9 cellular contexts compared by ENCODE assay signal in the genomic region with DNA sequence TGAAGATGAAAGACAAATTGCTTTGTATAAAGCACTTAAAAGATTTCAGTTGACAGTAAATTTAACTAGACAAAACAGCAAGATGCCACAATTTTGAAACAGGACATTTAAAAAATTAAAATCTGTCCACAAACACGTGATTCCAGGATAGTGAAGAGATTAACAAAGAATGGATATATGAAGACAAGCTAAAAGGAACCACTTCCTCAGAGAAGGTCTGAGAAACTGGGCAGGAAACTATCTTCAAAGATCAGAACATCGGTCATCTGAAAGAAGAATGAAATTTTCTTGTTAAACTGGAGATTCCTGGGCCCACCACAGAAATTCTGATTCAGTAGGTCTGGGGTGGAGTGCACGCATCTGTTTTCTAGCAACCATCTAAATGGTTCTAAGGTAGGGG. TPM values are rescaled to one million over a fixed set of nuclear protein-coding genes. Genes with fewer than 3 reads are reported as not detected.
DNase-seq lines count a peak whose midpoint lies in the region; FAIRE-seq and TF ChIP-seq lines count a peak whose summit lies in the region.
"Had no signal": no experiment of that assay in that cellular context is flagged by ENCODE, and none has a peak within 500 bp of the region (broad histone marks: within the 10 kb centered on the region; RNA-seq: fewer than 3 reads in every experiment).

No MANE protein-coding gene starts in this region.

- no peaks in the 10 kb centered on the region for H3K4me1 ChIP-seq in BE2C
- H3K4me1 ChIP-seq in HUES64 (ENCODE audit: insufficient read depth, low read length): peaks cover 13% of the 10 kb centered on the region; the same call in 1 of the 2 replicates
- H3K4me1 ChIP-seq in astrocyte (ENCODE audit: insufficient read depth, low read length): peaks cover 5% of the 10 kb centered on the region
- H3K4me1 ChIP-seq in muscle layer of duodenum (ENCODE audit: control insufficient read depth in 1 of 2, insufficient read depth in 2 of 2, low read length in 2 of 2): peaks cover 8 to 14% of the 10 kb centered on the region in 2 donors
- peaks cover 0 to 22% (median 6%) of the 10 kb centered on the region in 4 donors for H3K4me1 ChIP-seq in Peyer's patch

- H3K9me3 ChIP-seq in BE2C (no peaks in the 10 kb centered on the region), HUES64 (ENCODE audit: insufficient read depth, low read depth, low read length) (no peaks in the 10 kb centered on the region), astrocyte (ENCODE audit: insufficient read depth, low read depth, low read length) (no peaks in the 10 kb centered on the region), muscle layer of duodenum (ENCODE audit: control insufficient read depth in 1 of 2, low read length in 2 of 2) (no peaks in the 10 kb centered on the region), Peyer's patch (no peaks in the 10 kb centered on the region)

- no peak overlapping the region for H3K27ac Mint-ChIP-seq in astrocyte (ENCODE audit: unreplicated experiment)

- FAIRE-seq in astrocyte (lab: Jason Lieb, UNC): no peak

- peaks cover 59% of the 10 kb centered on the region for H3K79me2 ChIP-seq in astrocyte (ENCODE audit: insufficient read depth, low read length)

- TF ChIP-seq CTCF in BE2C (IDR thresholded peaks at IDR 0.05; ENCODE audit: low read depth, low read length) (no peak), astrocyte (IDR thresholded peaks at IDR 0.05; ENCODE audit: insufficient read depth, low read depth, low read length) (no peak), Peyer's patch (IDR thresholded peaks at IDR 0.05) (no peak)

- no peaks in the 10 kb centered on the region for H3K27me3 Mint-ChIP-seq in astrocyte (ENCODE audit: low read depth, unreplicated experiment)

- H3K9me3 Mint-ChIP-seq in astrocyte (ENCODE audit: unreplicated experiment): no peaks in the 10 kb centered on the region

- WGBS in HUES64: 96% methylated on average over 3 of the region's 3 CpGs

- H3K4me3 ChIP-seq in BE2C (ENCODE audit: low read depth, low read length) (peak overlapping the region; percentile 76), HUES64 (ENCODE audit: low read length) (peak overlapping the region; percentile 90), astrocyte (ENCODE audit: insufficient read depth, low read depth, low read length) (peak overlapping the region; percentile 90), muscle layer of duodenum (ENCODE audit: low read depth in 1 of 2, low read length in 2 of 2) (peak overlapping the region; percentile 82 to 92), Peyer's patch (peak overlapping the region in 2 of 4 donors; percentile 84 to 97)

- H3K27ac ChIP-seq in HUES64 (ENCODE audit: low read depth, low read length): no peak overlapping the region
- no peak overlapping the region for H3K27ac ChIP-seq in astrocyte (ENCODE audit: low read depth, low read length)
- H3K27ac ChIP-seq in muscle layer of duodenum (ENCODE audit: low read length): peak overlapping the region; percentile 58
- H3K27ac ChIP-seq in Peyer's patch: no peak overlapping the region

- peaks cover 7% of the 10 kb centered on the region; the same call in 1 of the 2 replicates for H3K36me3 ChIP-seq in BE2C
- H3K36me3 ChIP-seq in HUES64 (ENCODE audit: insufficient read depth, low read length): peaks cover 21% of the 10 kb centered on the region
- H3K36me3 ChIP-seq in astrocyte (ENCODE audit: insufficient read depth, low read length): peaks cover 10% of the 10 kb centered on the region
- peaks cover 5 to 18% of the 10 kb centered on the region in 2 donors for H3K36me3 ChIP-seq in muscle layer of duodenum (ENCODE audit: control insufficient read depth in 1 of 2, insufficient read depth in 2 of 2, low read length in 2 of 2)
- peaks cover 0 to 28% (median 0%) of the 10 kb centered on the region in 3 donors for H3K36me3 ChIP-seq in Peyer's patch

- CTCF ChIA-PET in HEK293T (lab: Yijun Ruan, JAX): interaction anchor here (0.7 kb wide), 1 partner anchor 343 kb away, joined by 3 read pairs; no protein-coding TSS in a partner anchor

- H3K4me1 Mint-ChIP-seq in astrocyte (ENCODE audit: low read depth, unreplicated experiment): peaks cover 12% of the 10 kb centered on the region

- DNase-seq in BE2C: no peak
- no peak for DNase-seq in astrocyte (ENCODE audit: low read depth)
- no peak for DNase-seq in HEK293T (ENCODE audit: extremely low spot score)
- no peak for DNase-seq in Peyer's patch
- no peak for DNase-seq in NCI-H187 (lab: John Stamatoyannopoulos, UW)
- no peak for DNase-seq in SW 1271 (lab: John Stamatoyannopoulos, UW)
- DNase-seq: stimulated activated CD4-positive, alpha-beta T cell treated with anti-CD3 and anti-CD28 coated beads, Interleukin-4, amount 100 ng/mL, for 4 hours had no signal

- POLR2A ChIA-PET in HEK293T (lab: Yijun Ruan, JAX): no interaction called here

- TF ChIP-seq POLR2A in Peyer's patch (IDR thresholded peaks at IDR 0.05): no peak

- H3K36me3 Mint-ChIP-seq in astrocyte (ENCODE audit: low read depth, unreplicated experiment): no peaks in the 10 kb centered on the region

- H3K9ac ChIP-seq in HUES64 (ENCODE audit: low read depth, low read length): peak overlapping the region; percentile 84; the same call in 1 of the 2 replicates
- H3K9ac ChIP-seq in astrocyte (ENCODE audit: low read length): peak overlapping the region; percentile 89

- peak overlapping the region; percentile 95 for H3K4me3 Mint-ChIP-seq in astrocyte (ENCODE audit: unreplicated experiment)

- peak overlapping the region; percentile 95 for H3K4me2 ChIP-seq in astrocyte (ENCODE audit: low read length)

- H3K27me3 ChIP-seq in BE2C (no peaks in the 10 kb centered on the region), HUES64 (ENCODE audit: insufficient read depth, low read length) (no peaks in the 10 kb centered on the region), astrocyte (ENCODE audit: insufficient read depth, low read length) (no peaks in the 10 kb centered on the region), muscle layer of duodenum (ENCODE audit: low read depth, low read length) (no peaks in the 10 kb centered on the region), Peyer's patch (no peaks in the 10 kb centered on the region)

- H2AFZ ChIP-seq in astrocyte (ENCODE audit: low read depth, low read length): no peak overlapping the region

- no peaks in the 10 kb centered on the region for H4K20me1 ChIP-seq in astrocyte (ENCODE audit: insufficient read depth, low read length)

TF ChIP-seq in HEK293T, 16 proteins besides CTCF, POLR2A, EP300 and RAD21:
- no peak for TF ChIP-seq ELF4 (IDR thresholded peaks at IDR 0.05)
- TF ChIP-seq SP1 (IDR thresholded peaks at IDR 0.05): no peak
- TF ChIP-seq BHLHE40 (IDR thresholded peaks at IDR 0.05; ENCODE audit: borderline replicate concordance): no peak
- no peak for TF ChIP-seq ZNF384 (IDR thresholded peaks at IDR 0.05)
- TF ChIP-seq FOXK2 (IDR thresholded peaks at IDR 0.05): no peak
- TF ChIP-seq CTBP1 (IDR thresholded peaks at IDR 0.05; ENCODE audit: borderline replicate concordance): no peak
- TF ChIP-seq L3MBTL2 (conservative IDR thresholded peaks at IDR 0.05): no peak
- TF ChIP-seq FOXM1 (IDR thresholded peaks at IDR 0.05; ENCODE audit: borderline replicate concordance): no peak
- TF ChIP-seq SUZ12 (IDR thresholded peaks at IDR 0.05): no peak
- no peak for TF ChIP-seq FOXA1 (IDR thresholded peaks at IDR 0.05)
- TF ChIP-seq HDGF (IDR thresholded peaks at IDR 0.05; ENCODE audit: borderline replicate concordance): no peak
- no peak for TF ChIP-seq LEF1 (IDR thresholded peaks at IDR 0.05; ENCODE audit: borderline replicate concordance)
- TF ChIP-seq NFRKB (IDR thresholded peaks at IDR 0.05): no peak
- TF ChIP-seq TARDBP (IDR thresholded peaks at IDR 0.05): no peak

RNA-seq across cellular contexts. Expression of a gene that starts 1.4 kb away (rescaled TPM):
- 9.9 TPM for polyA plus RNA-seq in BE2C (2012; ENCODE audit: insufficient read depth, insufficient read length, low read depth)
- polyA plus RNA-seq in HUES64 (2013, experiment 1 of 2): 16.5 TPM
- 20.3 TPM for polyA plus RNA-seq in HUES64 (2013, experiment 2 of 2)
- total RNA-seq in astrocyte (19.2 and 19.4 TPM in 2 replicates), Peyer's patch (10 to 100 TPM; 11.3 to 33.8 (median 13.2) TPM)

RNA-seq across cellular contexts. Expression of a gene that starts 1.5 kb away (rescaled TPM):
- polyA plus RNA-seq in BE2C (2012; ENCODE audit: insufficient read depth, insufficient read length, low read depth): 12.9 TPM
- polyA plus RNA-seq in HUES64 (2013, experiment 1 of 2): 14.0 TPM
- 17.9 TPM for polyA plus RNA-seq in HUES64 (2013, experiment 2 of 2)
- total RNA-seq in astrocyte (26.3 and 26.5 TPM in 2 replicates), Peyer's patch (10 to 100 TPM; 38.0 to 60.1 (median 52.8) TPM)
